Comparison of ENCODE assay signal across 8 cellular contexts in the genomic region with DNA sequence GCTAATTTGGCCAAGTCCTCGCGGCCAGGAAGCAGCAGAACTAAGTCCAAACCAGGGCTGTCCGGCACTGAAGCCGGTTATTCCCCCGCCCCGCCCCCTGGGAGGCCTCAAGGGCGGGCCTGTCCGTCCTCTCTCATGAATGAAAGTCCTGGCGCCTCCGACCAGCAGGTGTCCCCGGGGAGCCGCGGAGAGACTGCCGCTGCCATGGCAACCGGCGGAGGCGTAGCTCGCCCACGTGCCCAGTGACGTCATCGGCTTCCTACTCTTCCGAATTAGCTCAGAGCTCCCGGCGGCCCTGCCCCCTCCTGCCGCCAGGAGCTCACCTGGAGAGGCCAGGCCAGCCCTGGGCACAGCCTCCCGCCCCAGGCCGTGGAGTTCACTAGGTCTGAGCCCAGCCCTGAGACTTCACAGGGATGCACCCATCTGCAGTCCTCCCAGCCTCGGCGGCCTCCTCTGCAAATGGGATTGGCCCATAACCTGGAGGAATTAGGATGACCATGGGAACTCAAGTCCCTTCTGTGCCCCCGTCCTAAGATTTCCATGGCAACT. TPM values are rescaled to one million over a fixed set of nuclear protein-coding genes. Genes with fewer than 3 reads are reported as not detected.
DNase-seq lines count a peak whose midpoint lies in the region; ATAC-seq, FAIRE-seq and TF ChIP-seq lines count a peak whose summit lies in the region.

No MANE protein-coding gene starts in this region.

- H3K36me3 Mint-ChIP-seq in activated T-helper 1 cell treated with anti-CD3 and anti-CD28 coated beads, Interleukin-12 subunit alpha, Interleukin-12 subunit beta, Interleukin-2, Interleukin-4 antibody, amounts not matched to agents 30 ng/mL and 10 ng/mL and 1 ng/mL, durations not matched to agents 14 hours and 24 hours and 36 hours (ENCODE audit: low read depth): no peaks in the 10 kb centered on the region

- H3K9me3 ChIP-seq in esophagus squamous epithelium (no peaks in the 10 kb centered on the region), muscle layer of duodenum (ENCODE audit: control insufficient read depth in 1 of 2, low read length in 2 of 2) (no peaks in the 10 kb centered on the region)

- H3K9me3 Mint-ChIP-seq in activated T-helper 1 cell treated with anti-CD3 and anti-CD28 coated beads, Interleukin-12 subunit alpha, Interleukin-12 subunit beta, Interleukin-2, Interleukin-4 antibody, amounts not matched to agents 30 ng/mL and 10 ng/mL and 1 ng/mL, durations not matched to agents 14 hours and 24 hours and 36 hours: no peaks in the 10 kb centered on the region

- H3K4me1 Mint-ChIP-seq in activated T-helper 1 cell treated with anti-CD3 and anti-CD28 coated beads, Interleukin-12 subunit alpha, Interleukin-12 subunit beta, Interleukin-2, Interleukin-4 antibody, amounts not matched to agents 30 ng/mL and 10 ng/mL and 1 ng/mL, durations not matched to agents 14 hours and 24 hours and 36 hours (ENCODE audit: low read depth): peaks cover 6% of the 10 kb centered on the region

- H3K27me3 Mint-ChIP-seq in activated T-helper 1 cell treated with anti-CD3 and anti-CD28 coated beads, Interleukin-12 subunit alpha, Interleukin-12 subunit beta, Interleukin-2, Interleukin-4 antibody, amounts not matched to agents 30 ng/mL and 10 ng/mL and 1 ng/mL, durations not matched to agents 14 hours and 24 hours and 36 hours (ENCODE audit: insufficient read depth): no peaks in the 10 kb centered on the region

- TF ChIP-seq POLR2A in esophagus squamous epithelium (IDR thresholded peaks at IDR 0.05): peak in 1 of 4 donors; percentile 36

- peak; percentile 93 for DNase-seq in DMS 273 treated with DMSO at 0.1 percent for 48 hours (lab: John Stamatoyannopoulos, UW)
- DNase-seq in Kasumi-1 (lab: John Stamatoyannopoulos, UW): peak; percentile 94 to 95
- peak; percentile 97 for DNase-seq in RCC 7860 (ENCODE audit: low spot score)
- DNase-seq in activated T-helper 1 cell treated with anti-CD3 and anti-CD28 coated beads, Interleukin-12 subunit alpha, Interleukin-12 subunit beta, Interleukin-2, Interleukin-4 antibody, amounts not matched to agents 30 ng/mL and 10 ng/mL and 1 ng/mL, durations not matched to agents 14 hours and 24 hours and 36 hours (ENCODE audit: low spot score): peak; percentile 96
- peak; percentile 89 for DNase-seq in esophagus squamous epithelium (lab: John Stamatoyannopoulos, UW)
- peak; percentile 94 for DNase-seq in stimulated activated CD8-positive, alpha-beta memory T cell treated with anti-CD3 and anti-CD28 coated beads, Interleukin-7, amount 100 ng/mL, for 24 hours (ENCODE audit: low read depth)

- WGBS in esophagus squamous epithelium, 2 donors: 0% methylated on average over 18 of the region's 30 CpGs; no CpG with 5 or more reads in 1 of the 2 donors

- H3K4me1 ChIP-seq in esophagus squamous epithelium (peaks cover 12 to 36% (median 20%) of the 10 kb centered on the region in 3 donors), muscle layer of duodenum (ENCODE audit: control insufficient read depth in 1 of 2, insufficient read depth in 2 of 2, low read length in 2 of 2) (peaks cover 0 to 15% of the 10 kb centered on the region in 2 donors)

- peaks cover 0 to 30% (median 0%) of the 10 kb centered on the region in 3 donors for H3K36me3 ChIP-seq in esophagus squamous epithelium
- H3K36me3 ChIP-seq in muscle layer of duodenum (ENCODE audit: control insufficient read depth in 1 of 2, insufficient read depth in 2 of 2, low read length in 2 of 2): peaks cover 0 to 13% of the 10 kb centered on the region in 2 donors

- ATAC-seq in GM21619 (IDR thresholded peaks at IDR 0.05; ENCODE audit: unreplicated experiment): peak; percentile 41

- peak overlapping the region; percentile 64 to 78 (median 71) for H3K4me3 ChIP-seq in esophagus squamous epithelium
- peak overlapping the region; percentile 60 to 65 for H3K4me3 ChIP-seq in muscle layer of duodenum (ENCODE audit: low read depth in 1 of 2, low read length in 2 of 2)

- TF ChIP-seq CTCF in esophagus squamous epithelium (IDR thresholded peaks at IDR 0.05): peak; percentile 67 to 94 (median 90)

- FAIRE-seq in RCC 7860 (lab: Jason Lieb, UNC): peak; percentile 81

- H3K4me3 Mint-ChIP-seq in activated T-helper 1 cell treated with anti-CD3 and anti-CD28 coated beads, Interleukin-12 subunit alpha, Interleukin-12 subunit beta, Interleukin-2, Interleukin-4 antibody, amounts not matched to agents 30 ng/mL and 10 ng/mL and 1 ng/mL, durations not matched to agents 14 hours and 24 hours and 36 hours: peak overlapping the region; percentile 75

- H3K27ac ChIP-seq in esophagus squamous epithelium (peak overlapping the region; percentile 89 to 94 (median 92)), muscle layer of duodenum (ENCODE audit: low read length) (peak overlapping the region; percentile 77)

- intact Hi-C loops in activated T-helper 1 cell treated with anti-CD3 and anti-CD28 coated beads, Interleukin-12 subunit alpha, Interleukin-12 subunit beta, Interleukin-2, Interleukin-4 antibody, amounts not matched to agents 30 ng/mL and 10 ng/mL and 1 ng/mL, durations not matched to agents 14 hours and 24 hours and 36 hours (cut with micrococcal nuclease): loop anchor here (1.0 to 5.0 kb wide), 6 partner anchors 14 to 222 kb away; a partner anchor contains a TSS
- intact Hi-C loops in esophagus squamous epithelium (cut with DNase I): loop anchor here (10.0 kb wide), 1 partner anchor 95 kb away; no protein-coding TSS in a partner anchor

- H3K27ac Mint-ChIP-seq in activated T-helper 1 cell treated with anti-CD3 and anti-CD28 coated beads, Interleukin-12 subunit alpha, Interleukin-12 subunit beta, Interleukin-2, Interleukin-4 antibody, amounts not matched to agents 30 ng/mL and 10 ng/mL and 1 ng/mL, durations not matched to agents 14 hours and 24 hours and 36 hours: peak overlapping the region; percentile 84

- H3K27me3 ChIP-seq in esophagus squamous epithelium (peaks cover 0 to 18% (median 0%) of the 10 kb centered on the region in 4 donors), muscle layer of duodenum (ENCODE audit: low read depth, low read length) (no peaks in the 10 kb centered on the region)

RNA-seq across cellular contexts. Expression of a gene that starts 1.3 kb away (rescaled TPM):
- total RNA-seq in activated T-helper 1 cell treated with anti-CD3 and anti-CD28 coated beads, Interleukin-12 subunit alpha, Interleukin-12 subunit beta, Interleukin-2, Interleukin-4 antibody, amounts not matched to agents 30 ng/mL and 10 ng/mL and 1 ng/mL, durations not matched to agents 14 hours and 24 hours and 36 hours: 14.1 and 15.2 TPM in 2 replicates
- total RNA-seq in esophagus squamous epithelium: 10 to 100 TPM in 2 of 4 donors, 1 to 10 TPM in 2; 6.1 to 26.1 (median 8.9) TPM

RNA-seq across cellular contexts. Expression of a gene that starts 13.7 kb away (rescaled TPM):
- total RNA-seq in activated T-helper 1 cell treated with anti-CD3 and anti-CD28 coated beads, Interleukin-12 subunit alpha, Interleukin-12 subunit beta, Interleukin-2, Interleukin-4 antibody, amounts not matched to agents 30 ng/mL and 10 ng/mL and 1 ng/mL, durations not matched to agents 14 hours and 24 hours and 36 hours: 93.9 and 99.6 TPM in 2 replicates
- total RNA-seq in esophagus squamous epithelium: 10 to 100 TPM; 21.6 to 45.0 (median 39.3) TPM

RNA-seq across cellular contexts. Expression of a gene that starts 20.5 kb away (rescaled TPM):
- total RNA-seq in activated T-helper 1 cell treated with anti-CD3 and anti-CD28 coated beads, Interleukin-12 subunit alpha, Interleukin-12 subunit beta, Interleukin-2, Interleukin-4 antibody, amounts not matched to agents 30 ng/mL and 10 ng/mL and 1 ng/mL, durations not matched to agents 14 hours and 24 hours and 36 hours: 4.9 and 5.9 TPM in 2 replicates
- total RNA-seq in esophagus squamous epithelium: 10 to 100 TPM in 3 of 4 donors, 1 to 10 TPM in 1; 7.1 to 25.0 (median 13.8) TPM

RNA-seq across cellular contexts. Expression of a gene that starts 21.2 kb away (rescaled TPM):
- total RNA-seq in activated T-helper 1 cell treated with anti-CD3 and anti-CD28 coated beads, Interleukin-12 subunit alpha, Interleukin-12 subunit beta, Interleukin-2, Interleukin-4 antibody, amounts not matched to agents 30 ng/mL and 10 ng/mL and 1 ng/mL, durations not matched to agents 14 hours and 24 hours and 36 hours: 34.2 and 36.4 TPM in 2 replicates
- total RNA-seq in esophagus squamous epithelium: 10 to 100 TPM; 18.1 to 43.3 (median 34.1) TPM

RNA-seq across cellular contexts. Expression of a gene that starts 42.5 kb away (rescaled TPM):
- 15.1 and 16.1 TPM in 2 replicates for total RNA-seq in activated T-helper 1 cell treated with anti-CD3 and anti-CD28 coated beads, Interleukin-12 subunit alpha, Interleukin-12 subunit beta, Interleukin-2, Interleukin-4 antibody, amounts not matched to agents 30 ng/mL and 10 ng/mL and 1 ng/mL, durations not matched to agents 14 hours and 24 hours and 36 hours
- total RNA-seq in esophagus squamous epithelium: 1 to 10 TPM; 1.8 to 4.9 (median 2.8) TPM

Comparison
In these comparisons a context has a peak if more than half of its experiments do, and no peak if none do; other contexts are left out.
1. Peak in every context shown above with its lines: DNase-seq, ATAC-seq, H3K4me3 ChIP-seq and H3K27ac ChIP-seq.